29 cellular contexts compared by ENCODE assay signal in the genomic region with DNA sequence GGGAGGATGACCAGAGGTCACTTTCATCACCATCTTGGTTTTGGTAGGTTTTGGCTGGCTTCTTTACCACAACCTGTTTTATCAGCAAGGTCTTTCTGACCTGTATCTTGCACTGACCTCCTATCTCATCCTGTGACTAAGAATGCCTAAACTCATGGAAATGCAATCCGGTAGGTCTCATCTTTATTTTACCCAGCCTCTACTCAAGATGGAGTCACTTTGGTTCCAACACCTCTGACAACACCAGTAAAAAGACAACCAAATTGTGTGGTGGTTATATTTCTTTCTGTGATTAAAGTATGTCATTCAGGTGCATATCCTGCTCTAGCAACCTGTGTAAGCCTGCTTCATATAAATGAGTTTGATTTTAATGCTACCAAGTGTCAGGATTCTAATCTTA.
"Had no signal": no experiment of that assay in that cellular context is flagged by ENCODE, and none has a peak within 500 bp of the region (broad histone marks: within the 10 kb centered on the region; RNA-seq: fewer than 3 reads in every experiment).

No MANE protein-coding gene starts in this region.

- DNase-seq: stimulated activated CD4-positive, alpha-beta T cell treated with anti-CD3 and anti-CD28 coated beads, Interleukin-2, amount 100 ng/mL, for 48 hours; stimulated activated CD4-positive, alpha-beta T cell treated with anti-CD3 and anti-CD28 coated beads, Interleukin-4, amount 100 ng/mL, for 1 hour; stimulated activated CD4-positive, alpha-beta T cell treated with anti-CD3 and anti-CD28 coated beads, Interleukin-4, amount 100 ng/mL, for 24 hours; stimulated activated CD4-positive, alpha-beta T cell treated with anti-CD3 and anti-CD28 coated beads, Interleukin-4, amount 100 ng/mL, for 4 hours; stimulated activated CD8-positive, alpha-beta memory T cell treated with anti-CD3 and anti-CD28 coated beads, Interleukin-4, amount 100 ng/mL, for 48 hours; stimulated activated naive B cell treated with anti-CD40 and anti-IgM and Interleukin-4, amounts not matched to agents 10 μg/mL and 1 μg/mL and 100 μg/mL, for 72 hours; stimulated activated naive CD4-positive, alpha-beta T cell; stimulated activated naive CD4-positive, alpha-beta T cell treated with Interleukin-2 at 50 U/mL for 16 hours; stimulated activated naive CD8-positive, alpha-beta T cell treated with anti-CD3 and anti-CD28 coated beads, Interleukin-15, amount 100 ng/mL, for 72 hours; stimulated activated naive CD8-positive, alpha-beta T cell treated with anti-CD3 and anti-CD28 coated beads, Interleukin-15, Interleukin-2, amounts not matched to agents 100 U/mL and 50 U/mL, for 24 hours; stomach; substantia nigra; testis; thyroid gland; tibial artery; transverse colon; trophoblast cell; upper lobe of left lung; upper lobe of right lung; uterus had no signal

- H3K9me3 Mint-ChIP-seq: stimulated activated naive CD8-positive, alpha-beta T cell treated with anti-CD3 and anti-CD28 coated beads, Interleukin-15, Interleukin-2, amounts not matched to agents 100 ng/mL and 50 ng/mL, for 24 hours; type B pancreatic cell had no signal

- H3K27me3 ChIP-seq: stomach, suprapubic skin, testis, thyroid gland, tibial artery, tibial nerve, transverse colon, upper lobe of left lung, upper lobe of right lung, uterus, vagina had no signal

- ATAC-seq: stimulated activated effector memory CD8-positive, alpha-beta T cell treated with anti-CD3 and anti-CD28 coated beads, Interleukin-12 subunit alpha, Interleukin-12 subunit beta, amount 100 ng/mL, for 72 hours; stimulated activated memory B cell treated with anti-CD40 and anti-IgM and Interleukin-4, amounts not matched to agents 10 μg/mL and 1 μg/mL and 100 μg/mL, for 72 hours; stimulated activated naive B cell treated with anti-CD40 and anti-IgM and Interleukin-4, amounts not matched to agents 10 μg/mL and 1 μg/mL and 100 μg/mL, for 72 hours; stimulated activated naive CD8-positive, alpha-beta T cell treated with anti-CD3 and anti-CD28 coated beads, Interleukin-15, amount 100 ng/mL, for 72 hours; stimulated activated naive CD8-positive, alpha-beta T cell treated with anti-CD3 and anti-CD28 coated beads, Interleukin-15, Interleukin-2, amounts not matched to agents 100 U/mL and 50 U/mL, for 24 hours; upper lobe of right lung had no signal

- H3K36me3 Mint-ChIP-seq: stimulated activated effector memory CD8-positive, alpha-beta T cell treated with anti-CD3 and anti-CD28 coated beads, Interleukin-12 subunit alpha, Interleukin-12 subunit beta, amount 100 ng/mL, for 72 hours; stimulated activated memory B cell treated with anti-CD40 and anti-IgM and Interleukin-4, amounts not matched to agents 10 μg/mL and 1 μg/mL and 100 μg/mL, for 72 hours; stimulated activated naive B cell treated with anti-CD40 and anti-IgM and Interleukin-4, amounts not matched to agents 10 μg/mL and 1 μg/mL and 100 μg/mL, for 72 hours; type B pancreatic cell had no signal

- H3K4me1 Mint-ChIP-seq: stimulated activated effector memory CD8-positive, alpha-beta T cell treated with anti-CD3 and anti-CD28 coated beads, Interleukin-12 subunit alpha, Interleukin-12 subunit beta, amount 100 ng/mL, for 72 hours; stimulated activated memory B cell treated with anti-CD40 and anti-IgM and Interleukin-4, amounts not matched to agents 10 μg/mL and 1 μg/mL and 100 μg/mL, for 72 hours; stimulated activated naive B cell treated with anti-CD40 and anti-IgM and Interleukin-4, amounts not matched to agents 10 μg/mL and 1 μg/mL and 100 μg/mL, for 72 hours; stimulated activated naive CD8-positive, alpha-beta T cell treated with anti-CD3 and anti-CD28 coated beads, Interleukin-15, amount 100 ng/mL, for 72 hours had no signal

- H3K4me3 ChIP-seq: stomach, suprapubic skin, testis, thoracic aorta, thyroid gland, tibial artery, tibial nerve, transverse colon, upper lobe of left lung, upper lobe of right lung, uterus, vagina had no signal

- H3K27me3 Mint-ChIP-seq: stimulated activated memory B cell treated with anti-CD40 and anti-IgM and Interleukin-4, amounts not matched to agents 10 μg/mL and 1 μg/mL and 100 μg/mL, for 72 hours; stimulated activated naive B cell treated with anti-CD40 and anti-IgM and Interleukin-4, amounts not matched to agents 10 μg/mL and 1 μg/mL and 100 μg/mL, for 72 hours; stimulated activated naive CD8-positive, alpha-beta T cell treated with anti-CD3 and anti-CD28 coated beads, Interleukin-15, amount 100 ng/mL, for 72 hours; stimulated activated naive CD8-positive, alpha-beta T cell treated with anti-CD3 and anti-CD28 coated beads, Interleukin-15, Interleukin-2, amounts not matched to agents 100 ng/mL and 50 ng/mL, for 24 hours; type B pancreatic cell had no signal

- H3K4me1 ChIP-seq: stomach, suprapubic skin, testis, thyroid gland, tibial artery, tibial nerve, transverse colon, upper lobe of left lung, upper lobe of right lung, uterus, vagina had no signal

- H3K9me3 ChIP-seq: stomach, suprapubic skin, testis, thoracic aorta, thyroid gland, tibial artery, tibial nerve, transverse colon, upper lobe of left lung, upper lobe of right lung, uterus, vagina had no signal

- H3K36me3 ChIP-seq: stomach, suprapubic skin, thoracic aorta, thyroid gland, tibial artery, tibial nerve, transverse colon, upper lobe of left lung, upper lobe of right lung, uterus, vagina had no signal

- H3K4me3 Mint-ChIP-seq: stimulated activated effector memory CD8-positive, alpha-beta T cell treated with anti-CD3 and anti-CD28 coated beads, Interleukin-12 subunit alpha, Interleukin-12 subunit beta, amount 100 ng/mL, for 72 hours; stimulated activated memory B cell treated with anti-CD40 and anti-IgM and Interleukin-4, amounts not matched to agents 10 μg/mL and 1 μg/mL and 100 μg/mL, for 72 hours; stimulated activated naive B cell treated with anti-CD40 and anti-IgM and Interleukin-4, amounts not matched to agents 10 μg/mL and 1 μg/mL and 100 μg/mL, for 72 hours; stimulated activated naive CD8-positive, alpha-beta T cell treated with anti-CD3 and anti-CD28 coated beads, Interleukin-15, amount 100 ng/mL, for 72 hours; stimulated activated naive CD8-positive, alpha-beta T cell treated with anti-CD3 and anti-CD28 coated beads, Interleukin-15, Interleukin-2, amounts not matched to agents 100 ng/mL and 50 ng/mL, for 24 hours; type B pancreatic cell had no signal

- H3K27ac Mint-ChIP-seq: stimulated activated effector memory CD8-positive, alpha-beta T cell treated with anti-CD3 and anti-CD28 coated beads, Interleukin-12 subunit alpha, Interleukin-12 subunit beta, amount 100 ng/mL, for 72 hours; stimulated activated memory B cell treated with anti-CD40 and anti-IgM and Interleukin-4, amounts not matched to agents 10 μg/mL and 1 μg/mL and 100 μg/mL, for 72 hours; stimulated activated naive B cell treated with anti-CD40 and anti-IgM and Interleukin-4, amounts not matched to agents 10 μg/mL and 1 μg/mL and 100 μg/mL, for 72 hours; stimulated activated naive CD8-positive, alpha-beta T cell treated with anti-CD3 and anti-CD28 coated beads, Interleukin-15, amount 100 ng/mL, for 72 hours; stimulated activated naive CD8-positive, alpha-beta T cell treated with anti-CD3 and anti-CD28 coated beads, Interleukin-15, Interleukin-2, amounts not matched to agents 100 ng/mL and 50 ng/mL, for 24 hours; type B pancreatic cell had no signal

- FAIRE-seq: urothelium cell line had no signal

- H3K27ac ChIP-seq: stomach, suprapubic skin, testis, thoracic aorta, thyroid gland, tibial artery, tibial nerve, transverse colon, upper lobe of left lung, upper lobe of right lung, uterus, vagina had no signal
